ENCODE assay signal across 17 cellular contexts in genomic region chr1:55669308-55669707, GRCh38.
DNase-seq lines count a peak whose midpoint lies in the region; ATAC-seq and TF ChIP-seq lines count a peak whose summit lies in the region.
"Had no signal": no experiment of that assay in that cellular context is flagged by ENCODE, and none has a peak within 500 bp of the region (broad histone marks: within the 10 kb centered on the region; RNA-seq: fewer than 3 reads in every experiment).

No MANE protein-coding gene starts in this region.

- 8 to 52% methylated on average over 2 to 3 of the region's 3 CpGs for WGBS in gastroesophageal sphincter (ENCODE audit: low coverage in 1 of 2), 2 donors

- H3K9me3 ChIP-seq in gastroesophageal sphincter (no peaks in the 10 kb centered on the region), osteoblast (ENCODE audit: low read depth, low read length) (no peaks in the 10 kb centered on the region)
- H3K9me3 ChIP-seq: ovary, Peyer's patch had no signal

- no peaks in the 10 kb centered on the region for H3K27me3 Mint-ChIP-seq in activated CD4-positive, alpha-beta T cell treated with anti-CD3 and anti-CD28 coated beads, Interleukin-2, amount 10 ng/mL, durations not matched to agents 24 days and 14 days
- no peaks in the 10 kb centered on the region for H3K27me3 Mint-ChIP-seq in activated CD4-positive, alpha-beta T cell treated with anti-CD3 and anti-CD28 coated beads, Interleukin-2, amount 10 ng/mL, durations not matched to agents 7 days and 5 days

- intact Hi-C loops in activated CD4-positive, alpha-beta T cell treated with anti-CD3 and anti-CD28 coated beads, Interleukin-2, amount 10 ng/mL, durations not matched to agents 24 days and 14 days (cut with micrococcal nuclease) = no loop called here

- peak overlapping the region in 3 of 4 donors; percentile 34 to 61 (median 54) for H3K27ac ChIP-seq in gastroesophageal sphincter
- H3K27ac ChIP-seq in osteoblast (ENCODE audit: low read depth, low read length) = no peak overlapping the region
- H3K27ac ChIP-seq: Peyer's patch had no signal

- no peak overlapping the region for H3K4me3 Mint-ChIP-seq in activated CD4-positive, alpha-beta T cell treated with anti-CD3 and anti-CD28 coated beads, Interleukin-2, amount 10 ng/mL, durations not matched to agents 24 days and 14 days
- no peak overlapping the region for H3K4me3 Mint-ChIP-seq in activated CD4-positive, alpha-beta T cell treated with anti-CD3 and anti-CD28 coated beads, Interleukin-2, amount 10 ng/mL, durations not matched to agents 7 days and 5 days
- H3K4me3 Mint-ChIP-seq: central memory CD8-positive, alpha-beta T cell; WTC11 had no signal

- H3K4me2 ChIP-seq in osteoblast (ENCODE audit: insufficient read depth, low read length) = no peak overlapping the region

- H3K4me1 ChIP-seq in gastroesophageal sphincter (peaks cover 0 to 2% (median 0%) of the 10 kb centered on the region in 3 donors), osteoblast (ENCODE audit: insufficient read depth, low read length) (peaks cover 10% of the 10 kb centered on the region)
- H3K4me1 ChIP-seq: Peyer's patch had no signal

- POLR2A ChIA-PET in activated CD4-positive, alpha-beta T cell treated with anti-CD3 and anti-CD28 coated beads, Interleukin-2, amount 10 ng/mL, durations not matched to agents 7 days and 5 days (lab: Charles Lee) = no interaction called here

- H2AFZ ChIP-seq in osteoblast (ENCODE audit: low read length) = peak overlapping the region; percentile 54

- H3K27me3 ChIP-seq in gastroesophageal sphincter = no peaks in the 10 kb centered on the region
- H3K27me3 ChIP-seq in osteoblast (ENCODE audit: insufficient read depth, low read length) = no peaks in the 10 kb centered on the region
- H3K27me3 ChIP-seq: ovary, Peyer's patch had no signal

- TF ChIP-seq EP300 in gastroesophageal sphincter (IDR thresholded peaks at IDR 0.05) = no peak

- no peak overlapping the region for H3K4me3 ChIP-seq in gastroesophageal sphincter
- H3K4me3 ChIP-seq in osteoblast (ENCODE audit: insufficient read depth, low read length) = no peak overlapping the region
- H3K4me3 ChIP-seq: K562, ovary, Peyer's patch had no signal

- no peaks in the 10 kb centered on the region for H3K9me3 Mint-ChIP-seq in activated CD4-positive, alpha-beta T cell treated with anti-CD3 and anti-CD28 coated beads, Interleukin-2, amount 10 ng/mL, durations not matched to agents 24 days and 14 days
- H3K9me3 Mint-ChIP-seq in activated CD4-positive, alpha-beta T cell treated with anti-CD3 and anti-CD28 coated beads, Interleukin-2, amount 10 ng/mL, durations not matched to agents 7 days and 5 days = no peaks in the 10 kb centered on the region
- H3K9me3 Mint-ChIP-seq: central memory CD8-positive, alpha-beta T cell; WTC11 had no signal

- no peak overlapping the region for H3K27ac Mint-ChIP-seq in activated CD4-positive, alpha-beta T cell treated with anti-CD3 and anti-CD28 coated beads, Interleukin-2, amount 10 ng/mL, durations not matched to agents 24 days and 14 days
- no peak overlapping the region for H3K27ac Mint-ChIP-seq in activated CD4-positive, alpha-beta T cell treated with anti-CD3 and anti-CD28 coated beads, Interleukin-2, amount 10 ng/mL, durations not matched to agents 7 days and 5 days
- H3K27ac Mint-ChIP-seq: WTC11 had no signal

- no peaks in the 10 kb centered on the region for H3K36me3 Mint-ChIP-seq in activated CD4-positive, alpha-beta T cell treated with anti-CD3 and anti-CD28 coated beads, Interleukin-2, amount 10 ng/mL, durations not matched to agents 24 days and 14 days (ENCODE audit: low read depth)
- H3K36me3 Mint-ChIP-seq in activated CD4-positive, alpha-beta T cell treated with anti-CD3 and anti-CD28 coated beads, Interleukin-2, amount 10 ng/mL, durations not matched to agents 7 days and 5 days (ENCODE audit: low read depth) = no peaks in the 10 kb centered on the region
- H3K36me3 Mint-ChIP-seq: WTC11 had no signal

- H3K36me3 ChIP-seq in gastroesophageal sphincter (no peaks in the 10 kb centered on the region), osteoblast (ENCODE audit: insufficient read depth, low read length) (no peaks in the 10 kb centered on the region)
- H3K36me3 ChIP-seq: ovary, Peyer's patch had no signal

- peak; percentile 30 for DNase-seq in activated CD4-positive, alpha-beta T cell treated with anti-CD3 and anti-CD28 coated beads, Interleukin-2, amount 10 ng/mL, durations not matched to agents 24 days and 14 days
- no peak for DNase-seq in activated CD4-positive, alpha-beta T cell treated with anti-CD3 and anti-CD28 coated beads, Interleukin-2, amount 10 ng/mL, durations not matched to agents 7 days and 5 days
- DNase-seq in osteoblast (ENCODE audit: insufficient read length, low spot score, missing footprints) (no peak), NCI-H526 (lab: John Stamatoyannopoulos, UW) (no peak), hepatic stellate cell (ENCODE audit: low spot score) (no peak), NOMO-1 (lab: John Stamatoyannopoulos, UW; ENCODE audit: unreplicated experiment in 2 of 2) (no peak)
- DNase-seq: 8988T; activated naive CD4-positive, alpha-beta T cell; NCI-H1436 treated with DMSO at 0.1 percent for 48 hours; NCI-H446 treated with DMSO at 0.1 percent for 48 hours; Peyer's patch had no signal

- ATAC-seq in gastroesophageal sphincter = peak; percentile 92
- ATAC-seq in HG03280 (IDR thresholded peaks at IDR 0.05; ENCODE audit: unreplicated experiment) = no peak
- ATAC-seq: K562, WTC11 had no signal

- no peak for TF ChIP-seq POLR2A in gastroesophageal sphincter (IDR thresholded peaks at IDR 0.05)

- H3K79me2 ChIP-seq in osteoblast (ENCODE audit: insufficient read depth, low read length) = no peaks in the 10 kb centered on the region

- TF ChIP-seq CTCF in gastroesophageal sphincter (IDR thresholded peaks at IDR 0.05) = no peak
- no peak for TF ChIP-seq CTCF in osteoblast (IDR thresholded peaks at IDR 0.05; ENCODE audit: extremely low read depth, low read depth, low read length)

- CTCF ChIA-PET in activated CD4-positive, alpha-beta T cell treated with anti-CD3 and anti-CD28 coated beads, Interleukin-2, amount 10 ng/mL, durations not matched to agents 7 days and 5 days (lab: Charles Lee) = no interaction called here

- H4K20me1 ChIP-seq in osteoblast (ENCODE audit: insufficient read depth, low read length) = no peaks in the 10 kb centered on the region

- H3K4me1 Mint-ChIP-seq in activated CD4-positive, alpha-beta T cell treated with anti-CD3 and anti-CD28 coated beads, Interleukin-2, amount 10 ng/mL, durations not matched to agents 24 days and 14 days = no peaks in the 10 kb centered on the region
- no peaks in the 10 kb centered on the region for H3K4me1 Mint-ChIP-seq in activated CD4-positive, alpha-beta T cell treated with anti-CD3 and anti-CD28 coated beads, Interleukin-2, amount 10 ng/mL, durations not matched to agents 7 days and 5 days
- H3K4me1 Mint-ChIP-seq: central memory CD8-positive, alpha-beta T cell; WTC11 had no signal
